ENCODE assay signal across 20 cellular contexts in genomic region chr22:47056361-47056760, GRCh38.
DNase-seq lines count a peak whose midpoint lies in the region; ATAC-seq and TF ChIP-seq lines count a peak whose summit lies in the region.
"Had no signal": no experiment of that assay in that cellular context is flagged by ENCODE, and none has a peak within 500 bp of the region (broad histone marks: within the 10 kb centered on the region; RNA-seq: fewer than 3 reads in every experiment).

No MANE protein-coding gene starts in this region.

- no peak for ATAC-seq in stimulated activated naive CD8-positive, alpha-beta T cell treated with anti-CD3 and anti-CD28 coated beads, Interleukin-15, amount 100 ng/mL, for 72 hours
- ATAC-seq in activated naive CD8-positive, alpha-beta T cell treated with anti-CD3 and anti-CD28 coated beads, Interleukin-2, amount 50 U/mL, for 24 hours, result no peak
- no peak for ATAC-seq in upper lobe of right lung
- ATAC-seq: A549 had no signal

- H3K4me3 ChIP-seq in neural progenitor cell, result no peak overlapping the region
- H3K4me3 ChIP-seq in upper lobe of right lung, result no peak overlapping the region
- no peak overlapping the region for H3K4me3 ChIP-seq in uterus
- H3K4me3 ChIP-seq: A549; BLaER1 treated with 17β-estradiol and CSF1 and Interleukin-3, amounts not matched to agents 10 nM and 100 nM; SJCRH30 had no signal

- peaks cover 6% of the 10 kb centered on the region for H4K20me1 ChIP-seq in neural progenitor cell (ENCODE audit: low read depth)

- H3F3A ChIP-seq in neural progenitor cell (ENCODE audit: low read depth), result no peaks in the 10 kb centered on the region

- H3K27ac ChIP-seq in neural progenitor cell, result no peak overlapping the region
- no peak overlapping the region for H3K27ac ChIP-seq in upper lobe of right lung
- H3K27ac ChIP-seq in uterus, result no peak overlapping the region
- H3K27ac ChIP-seq: A549; BLaER1 treated with 17β-estradiol and CSF1 and Interleukin-3, amounts not matched to agents 10 nM and 100 nM; SJCRH30 had no signal

- H3K36me3 ChIP-seq in neural progenitor cell (no peaks in the 10 kb centered on the region), upper lobe of right lung (no peaks in the 10 kb centered on the region), uterus (no peaks in the 10 kb centered on the region)
- H3K36me3 ChIP-seq: SJCRH30 had no signal

- no peaks in the 10 kb centered on the region for H3K9me3 ChIP-seq in neural progenitor cell (ENCODE audit: low read depth)
- no peaks in the 10 kb centered on the region for H3K9me3 ChIP-seq in upper lobe of right lung
- H3K9me3 ChIP-seq in uterus, result no peaks in the 10 kb centered on the region
- H3K9me3 ChIP-seq: A549; BLaER1 treated with 17β-estradiol and CSF1 and Interleukin-3, amounts not matched to agents 10 nM and 100 nM; SJCRH30 had no signal

- no peak overlapping the region for H3K4me2 ChIP-seq in neural progenitor cell
- H3K4me2 ChIP-seq: A549; BLaER1 treated with 17β-estradiol and CSF1 and Interleukin-3, amounts not matched to agents 10 nM and 100 nM had no signal

- no peaks in the 10 kb centered on the region for H3K27me3 ChIP-seq in neural progenitor cell
- H3K27me3 ChIP-seq in upper lobe of right lung, result no peaks in the 10 kb centered on the region
- H3K27me3 ChIP-seq in uterus, result no peaks in the 10 kb centered on the region
- H3K27me3 ChIP-seq: BLaER1 treated with 17β-estradiol and CSF1 and Interleukin-3, amounts not matched to agents 10 nM and 100 nM; SJCRH30 had no signal

- H3K27ac Mint-ChIP-seq in stimulated activated naive CD8-positive, alpha-beta T cell treated with anti-CD3 and anti-CD28 coated beads, Interleukin-15, Interleukin-2, amounts not matched to agents 100 ng/mL and 50 ng/mL, for 24 hours, result peak overlapping the region; percentile 34
- H3K27ac Mint-ChIP-seq in stimulated activated naive CD8-positive, alpha-beta T cell treated with anti-CD3 and anti-CD28 coated beads, Interleukin-15, amount 100 ng/mL, for 72 hours, result peak overlapping the region in 1 of 2 donors; percentile 77
- peak overlapping the region; percentile 67 for H3K27ac Mint-ChIP-seq in activated naive CD8-positive, alpha-beta T cell treated with anti-CD3 and anti-CD28 coated beads, Interleukin-2, amount 50 U/mL, for 24 hours
- peak overlapping the region; percentile 55 for H3K27ac Mint-ChIP-seq in neural progenitor cell

- TF ChIP-seq POLR2A in uterus (IDR thresholded peaks at IDR 0.05), result no peak

- no peaks in the 10 kb centered on the region for H3K9me3 Mint-ChIP-seq in stimulated activated naive CD8-positive, alpha-beta T cell treated with anti-CD3 and anti-CD28 coated beads, Interleukin-15, Interleukin-2, amounts not matched to agents 100 ng/mL and 50 ng/mL, for 24 hours
- H3K9me3 Mint-ChIP-seq in stimulated activated naive CD8-positive, alpha-beta T cell treated with anti-CD3 and anti-CD28 coated beads, Interleukin-15, amount 100 ng/mL, for 72 hours, result no peaks in the 10 kb centered on the region
- no peaks in the 10 kb centered on the region for H3K9me3 Mint-ChIP-seq in activated naive CD8-positive, alpha-beta T cell treated with anti-CD3 and anti-CD28 coated beads, Interleukin-2, amount 50 U/mL, for 24 hours
- H3K9me3 Mint-ChIP-seq in neural progenitor cell, result no peaks in the 10 kb centered on the region
- H3K9me3 Mint-ChIP-seq: CD8-positive, alpha-beta memory T cell had no signal

- H3K27me3 Mint-ChIP-seq in stimulated activated naive CD8-positive, alpha-beta T cell treated with anti-CD3 and anti-CD28 coated beads, Interleukin-15, Interleukin-2, amounts not matched to agents 100 ng/mL and 50 ng/mL, for 24 hours, result no peaks in the 10 kb centered on the region
- no peaks in the 10 kb centered on the region for H3K27me3 Mint-ChIP-seq in stimulated activated naive CD8-positive, alpha-beta T cell treated with anti-CD3 and anti-CD28 coated beads, Interleukin-15, amount 100 ng/mL, for 72 hours
- no peaks in the 10 kb centered on the region for H3K27me3 Mint-ChIP-seq in activated naive CD8-positive, alpha-beta T cell treated with anti-CD3 and anti-CD28 coated beads, Interleukin-2, amount 50 U/mL, for 24 hours
- no peaks in the 10 kb centered on the region for H3K27me3 Mint-ChIP-seq in neural progenitor cell (ENCODE audit: insufficient read depth, low read depth)
- H3K27me3 Mint-ChIP-seq: CD8-positive, alpha-beta memory T cell had no signal

- intact Hi-C loops in upper lobe of right lung (cut with DNase I) (no loop called here), uterus (cut with DNase I; ENCODE audit: low total_unique reads) (no loop called here)

- H3K9ac ChIP-seq in neural progenitor cell, result no peak overlapping the region
- H3K9ac ChIP-seq: BLaER1 treated with 17β-estradiol and CSF1 and Interleukin-3, amounts not matched to agents 10 nM and 100 nM had no signal

- peaks cover 15% of the 10 kb centered on the region for H3K4me1 ChIP-seq in neural progenitor cell
- no peaks in the 10 kb centered on the region for H3K4me1 ChIP-seq in upper lobe of right lung
- H3K4me1 ChIP-seq in uterus, result no peaks in the 10 kb centered on the region
- H3K4me1 ChIP-seq: A549, SJCRH30 had no signal

- H3K4me1 Mint-ChIP-seq in stimulated activated naive CD8-positive, alpha-beta T cell treated with anti-CD3 and anti-CD28 coated beads, Interleukin-15, Interleukin-2, amounts not matched to agents 100 ng/mL and 50 ng/mL, for 24 hours (ENCODE audit: low read depth), result peaks cover 20% of the 10 kb centered on the region
- peaks cover 19% of the 10 kb centered on the region for H3K4me1 Mint-ChIP-seq in stimulated activated naive CD8-positive, alpha-beta T cell treated with anti-CD3 and anti-CD28 coated beads, Interleukin-15, amount 100 ng/mL, for 72 hours
- H3K4me1 Mint-ChIP-seq in activated naive CD8-positive, alpha-beta T cell treated with anti-CD3 and anti-CD28 coated beads, Interleukin-2, amount 50 U/mL, for 24 hours, result peaks cover 16% of the 10 kb centered on the region
- H3K4me1 Mint-ChIP-seq in neural progenitor cell, result peaks cover 35% of the 10 kb centered on the region

- no peaks in the 10 kb centered on the region for H3K79me2 ChIP-seq in neural progenitor cell (ENCODE audit: low read depth)

- DNase-seq in stimulated activated naive CD8-positive, alpha-beta T cell treated with anti-CD3 and anti-CD28 coated beads, Interleukin-15, amount 100 ng/mL, for 72 hours, result no peak
- DNase-seq in activated naive CD8-positive, alpha-beta T cell treated with anti-CD3 and anti-CD28 coated beads, Interleukin-2, amount 50 U/mL, for 24 hours, result no peak
- DNase-seq in neural progenitor cell (ENCODE audit: low spot score) (no peak), upper lobe of right lung (peak; percentile 46), ureter (ENCODE audit: low spot score) (no peak), uterus (no peak), RPMI8226 (no peak)
- DNase-seq: GOT3, KBM-7, NCI-H1417, NCI-H187, NCI-H2107, NCI-H226, NCI-H524, NCI-H82, SJCRH30 had no signal

- no peak overlapping the region for H3K4me3 Mint-ChIP-seq in stimulated activated naive CD8-positive, alpha-beta T cell treated with anti-CD3 and anti-CD28 coated beads, Interleukin-15, Interleukin-2, amounts not matched to agents 100 ng/mL and 50 ng/mL, for 24 hours
- H3K4me3 Mint-ChIP-seq in stimulated activated naive CD8-positive, alpha-beta T cell treated with anti-CD3 and anti-CD28 coated beads, Interleukin-15, amount 100 ng/mL, for 72 hours, result no peak overlapping the region
- H3K4me3 Mint-ChIP-seq in activated naive CD8-positive, alpha-beta T cell treated with anti-CD3 and anti-CD28 coated beads, Interleukin-2, amount 50 U/mL, for 24 hours, result no peak overlapping the region
- H3K4me3 Mint-ChIP-seq in neural progenitor cell, result no peak overlapping the region

- no peak overlapping the region for H2AFZ ChIP-seq in neural progenitor cell (replicated peaks)

- peaks cover 30% of the 10 kb centered on the region for H3K36me3 Mint-ChIP-seq in stimulated activated naive CD8-positive, alpha-beta T cell treated with anti-CD3 and anti-CD28 coated beads, Interleukin-15, Interleukin-2, amounts not matched to agents 100 ng/mL and 50 ng/mL, for 24 hours (ENCODE audit: low read depth)
- H3K36me3 Mint-ChIP-seq in activated naive CD8-positive, alpha-beta T cell treated with anti-CD3 and anti-CD28 coated beads, Interleukin-2, amount 50 U/mL, for 24 hours (ENCODE audit: low read depth), result peaks cover 14% of the 10 kb centered on the region
- H3K36me3 Mint-ChIP-seq in neural progenitor cell, result peaks cover 1% of the 10 kb centered on the region

- TF ChIP-seq CTCF in neural progenitor cell (IDR thresholded peaks at IDR 0.05), result no peak
- no peak for TF ChIP-seq CTCF in upper lobe of right lung (IDR thresholded peaks at IDR 0.05)
- no peak for TF ChIP-seq CTCF in uterus (IDR thresholded peaks at IDR 0.05)
